Comparison of ENCODE assay signal across 11 cellular contexts in genomic region chr5:177469061-177469628, GRCh38. TPM values are rescaled to one million over a fixed set of nuclear protein-coding genes. Genes with fewer than 3 reads are reported as not detected.
DNase-seq lines count a peak whose midpoint lies in the region; ATAC-seq lines count a peak whose summit lies in the region.
"Had no signal": no experiment of that assay in that cellular context is flagged by ENCODE, and none has a peak within 500 bp of the region (broad histone marks: within the 10 kb centered on the region; RNA-seq: fewer than 3 reads in every experiment).

No MANE protein-coding gene starts in this region.

- no peaks in the 10 kb centered on the region for H3K27me3 ChIP-seq in CD8-positive, alpha-beta memory T cell (ENCODE audit: insufficient read depth, low read length, poor library complexity, severe bottlenecking)

- no peaks in the 10 kb centered on the region for H3K9me3 Mint-ChIP-seq in CD8-positive, alpha-beta memory T cell
- H3K9me3 Mint-ChIP-seq: activated naive CD4-positive, alpha-beta T cell treated with anti-CD3 and anti-CD28 coated beads, Interleukin-2, amount 50 U/mL, for 72 hours had no signal

- H3K27ac Mint-ChIP-seq in CD8-positive, alpha-beta memory T cell = peak overlapping the region in 5 of 8 donors; percentile 12 to 61 (median 38)

- no peaks in the 10 kb centered on the region for H3K36me3 ChIP-seq in CD8-positive, alpha-beta memory T cell (ENCODE audit: insufficient read depth, low read length)

- peaks cover 2 to 35% (median 11%) of the 10 kb centered on the region in 3 donors for H3K36me3 Mint-ChIP-seq in CD8-positive, alpha-beta memory T cell
- H3K36me3 Mint-ChIP-seq: activated naive CD4-positive, alpha-beta T cell treated with anti-CD3 and anti-CD28 coated beads, Interleukin-2, amount 50 U/mL, for 72 hours had no signal

- no peak overlapping the region for H3K4me3 ChIP-seq in CD8-positive, alpha-beta memory T cell (ENCODE audit: low read length)

- POLR2A ChIA-PET in CD8-positive, alpha-beta memory T cell (lab: Charles Lee) = interaction anchor here (1.1 kb wide), 1 partner anchor 9 kb away, joined by 4 read pairs; no protein-coding TSS in a partner anchor

- no peak overlapping the region for H3K4me3 Mint-ChIP-seq in CD8-positive, alpha-beta memory T cell

- CTCF ChIA-PET in CD8-positive, alpha-beta memory T cell (lab: Charles Lee) = interaction anchor here (0.7 to 12.4 kb wide), 4 partner anchors 14 to 80 kb away, joined by 3 to 103 read pairs (median 4); no protein-coding TSS in a partner anchor

- H3K4me1 Mint-ChIP-seq in CD8-positive, alpha-beta memory T cell = peaks cover 19 to 28% (median 20%) of the 10 kb centered on the region in 3 donors

- no peaks in the 10 kb centered on the region for H3K9me3 ChIP-seq in CD8-positive, alpha-beta memory T cell (ENCODE audit: low read length)

- H3K27me3 Mint-ChIP-seq in CD8-positive, alpha-beta memory T cell = peaks cover 0 to 1% of the 10 kb centered on the region in 2 donors

- no peak overlapping the region for H3K27ac ChIP-seq in CD8-positive, alpha-beta memory T cell (ENCODE audit: low read depth, low read length)
- H3K27ac ChIP-seq in epithelial cell of prostate = peak overlapping the region; percentile 36

- H3K4me1 ChIP-seq in CD8-positive, alpha-beta memory T cell (ENCODE audit: insufficient read depth, low read length) = peaks cover 17% of the 10 kb centered on the region

- no peak for ATAC-seq in GM18873 (IDR thresholded peaks at IDR 0.05; ENCODE audit: low FRiP score, unreplicated experiment)
- ATAC-seq: activated naive CD4-positive, alpha-beta T cell treated with anti-CD3 and anti-CD28 coated beads, Interleukin-2, amount 50 U/mL, for 72 hours had no signal

- DNase-seq in CD8-positive, alpha-beta memory T cell = no peak
- DNase-seq in NCI-H748 treated with DMSO at 0.1 percent for 48 hours (lab: John Stamatoyannopoulos, UW) = peak; percentile 20
- DNase-seq in epithelial cell of prostate (ENCODE audit: low read depth, low spot score) = no peak
- peak in 46 of 56 donors; percentile 18 to 88 (median 64) for DNase-seq in nucleus accumbens (lab: John Stamatoyannopoulos, UW)
- no peak for DNase-seq in inferior parietal cortex (ENCODE audit: extremely low spot score)
- DNase-seq in central memory CD4-positive, alpha-beta T cell = no peak
- no peak for DNase-seq in DMS153 (lab: John Stamatoyannopoulos, UW)
- DNase-seq: activated CD4-positive, CD25-positive, alpha-beta regulatory T cell; foreskin melanocyte had no signal

RNA-seq across cellular contexts. Expression of gene DBN1, which starts 4.3 kb away (rescaled TPM):
- 10 to 100 TPM; 47.9 to 50.5 TPM for total RNA-seq in CD8-positive, alpha-beta memory T cell
- polyA plus RNA-seq in CD8-positive, alpha-beta memory T cell = 28.1 TPM

RNA-seq across cellular contexts. Expression of gene PRR7, which starts 22.5 kb away (rescaled TPM):
- 10 to 100 TPM; 14.7 to 15.3 TPM for total RNA-seq in CD8-positive, alpha-beta memory T cell
- polyA plus RNA-seq in CD8-positive, alpha-beta memory T cell = 22.1 TPM

RNA-seq across cellular contexts. Expression of gene PDLIM7, which starts 28.3 kb away (rescaled TPM):
- total RNA-seq in CD8-positive, alpha-beta memory T cell = 10 to 100 TPM; 28.4 to 30.4 TPM
- 6.0 TPM for polyA plus RNA-seq in CD8-positive, alpha-beta memory T cell

RNA-seq across cellular contexts. Expression of gene DOK3, which starts 40.5 kb away (rescaled TPM):
- 1 to 10 TPM; 4.2 to 5.1 TPM for total RNA-seq in CD8-positive, alpha-beta memory T cell
- polyA plus RNA-seq in CD8-positive, alpha-beta memory T cell = 0.08 TPM

RNA-seq across cellular contexts. Expression of gene GRK6, which starts 42.7 kb away (rescaled TPM):
- total RNA-seq in CD8-positive, alpha-beta memory T cell = 100 to 1,000 TPM; 180 to 185 TPM
- 201 TPM for polyA plus RNA-seq in CD8-positive, alpha-beta memory T cell

Comparison
In these comparisons a context has a peak if more than half of its experiments do, and no peak if none do; other contexts are left out.
1. DNase-seq: peak in NCI-H748 treated with DMSO at 0.1 percent for 48 hours (single experiment) and nucleus accumbens (46 of 56); none in CD8-positive, alpha-beta memory T cell (0 of 5), epithelial cell of prostate (single experiment), inferior parietal cortex (single experiment), central memory CD4-positive, alpha-beta T cell (single experiment) and DMS153 (single experiment).